8 cellular contexts compared by ENCODE assay signal in genomic region chr3:52123106-52123708, GRCh38. TPM values are rescaled to one million over a fixed set of nuclear protein-coding genes. Genes with fewer than 3 reads are reported as not detected.
DNase-seq lines count a peak whose midpoint lies in the region; ATAC-seq and TF ChIP-seq lines count a peak whose summit lies in the region.

No MANE protein-coding gene starts in this region.

- no peak overlapping the region for H3K4me2 ChIP-seq in SU-DHL-6 (ENCODE audit: low read depth, low read length, poor library complexity, severe bottlenecking)

- H3K27me3 ChIP-seq in SU-DHL-6 (ENCODE audit: low read length), result no peaks in the 10 kb centered on the region
- no peaks in the 10 kb centered on the region for H3K27me3 ChIP-seq in cardiac muscle cell
- no peaks in the 10 kb centered on the region for H3K27me3 ChIP-seq in upper lobe of right lung

- no peak overlapping the region for H2AFZ ChIP-seq in SU-DHL-6 (ENCODE audit: low read depth, low read length, severe bottlenecking)

- H3K4me3 ChIP-seq in SU-DHL-6 (ENCODE audit: insufficient read depth, low read length, poor library complexity, severe bottlenecking) (no peak overlapping the region), cardiac muscle cell (no peak overlapping the region), upper lobe of right lung (no peak overlapping the region)

- no peak overlapping the region for H3K27ac ChIP-seq in SU-DHL-6 (ENCODE audit: low read depth, low read length)
- no peak overlapping the region for H3K27ac ChIP-seq in cardiac muscle cell
- H3K27ac ChIP-seq in upper lobe of right lung, result no peak overlapping the region

- peak; percentile 77 for ATAC-seq in activated naive CD8-positive, alpha-beta T cell treated with anti-CD3 and anti-CD28 coated beads, Interleukin-2, amount 50 U/mL, for 24 hours
- ATAC-seq in upper lobe of right lung, result peak; percentile 94

- H3K9me3 ChIP-seq in SU-DHL-6 (ENCODE audit: insufficient read depth, low read length) (no peaks in the 10 kb centered on the region), cardiac muscle cell (ENCODE audit: low read depth) (no peaks in the 10 kb centered on the region), upper lobe of right lung (no peaks in the 10 kb centered on the region)

- H3K27ac Mint-ChIP-seq in activated naive CD8-positive, alpha-beta T cell treated with anti-CD3 and anti-CD28 coated beads, Interleukin-2, amount 50 U/mL, for 24 hours, result no peak overlapping the region

- H3K9ac ChIP-seq in SU-DHL-6 (ENCODE audit: low read length), result no peak overlapping the region

- peak; percentile 79 for DNase-seq in GM10266 (ENCODE audit: extremely low spot score)
- peak in 59 of 76 experiments; percentile 4 to 72 (median 41) for DNase-seq in HUDEP-2 (lab: John Stamatoyannopoulos, UW; ENCODE audit: unreplicated experiment in 76 of 76)
- DNase-seq in activated naive CD8-positive, alpha-beta T cell treated with anti-CD3 and anti-CD28 coated beads, Interleukin-2, amount 50 U/mL, for 24 hours, result peak; percentile 77
- DNase-seq in cardiac muscle cell (ENCODE audit: low read depth in 1 of 2, low spot score in 1 of 2), result peak; percentile 73 to 80
- peak; percentile 93 for DNase-seq in posterior vena cava (ENCODE audit: low spot score)
- peak; percentile 91 for DNase-seq in upper lobe of right lung
- DNase-seq in DMS79 treated with DMSO at 0.1 percent for 48 hours (lab: John Stamatoyannopoulos, UW), result no peak

- no peaks in the 10 kb centered on the region for H3F3A ChIP-seq in SU-DHL-6 (ENCODE audit: insufficient read depth)

- TF ChIP-seq CTCF in GM10266 (IDR thresholded peaks at IDR 0.05; ENCODE audit: control insufficient read depth, insufficient read depth, low read depth, missing control alignments) (peak; percentile 97), SU-DHL-6 (IDR thresholded peaks at IDR 0.05; ENCODE audit: insufficient read depth, low read length, poor library complexity, severe bottlenecking) (peak; percentile 85), cardiac muscle cell (IDR thresholded peaks at IDR 0.05; ENCODE audit: low read depth, low read length) (peak; percentile 99), upper lobe of right lung (IDR thresholded peaks at IDR 0.05) (peak; percentile 96)

- peaks cover 11% of the 10 kb centered on the region for H3K4me1 Mint-ChIP-seq in activated naive CD8-positive, alpha-beta T cell treated with anti-CD3 and anti-CD28 coated beads, Interleukin-2, amount 50 U/mL, for 24 hours

- no peaks in the 10 kb centered on the region for H3K27me3 Mint-ChIP-seq in activated naive CD8-positive, alpha-beta T cell treated with anti-CD3 and anti-CD28 coated beads, Interleukin-2, amount 50 U/mL, for 24 hours

- H3K9me3 Mint-ChIP-seq in activated naive CD8-positive, alpha-beta T cell treated with anti-CD3 and anti-CD28 coated beads, Interleukin-2, amount 50 U/mL, for 24 hours, result no peaks in the 10 kb centered on the region

- intact Hi-C loops in posterior vena cava (cut with DNase I), result loop anchor here (2.0 to 5.0 kb wide), 2 partner anchors 120 to 121 kb away; no protein-coding TSS in a partner anchor
- intact Hi-C loops in upper lobe of right lung (cut with DNase I), result loop anchor here (5.0 kb wide), 1 partner anchor 121 kb away; no protein-coding TSS in a partner anchor

- no peak overlapping the region for H3K4me3 Mint-ChIP-seq in activated naive CD8-positive, alpha-beta T cell treated with anti-CD3 and anti-CD28 coated beads, Interleukin-2, amount 50 U/mL, for 24 hours

- H3K36me3 ChIP-seq in SU-DHL-6 (ENCODE audit: low read length) (no peaks in the 10 kb centered on the region), cardiac muscle cell (no peaks in the 10 kb centered on the region), upper lobe of right lung (no peaks in the 10 kb centered on the region)

- no peaks in the 10 kb centered on the region for H4K20me1 ChIP-seq in SU-DHL-6 (ENCODE audit: low read depth, low read length)

- H3K4me1 ChIP-seq in cardiac muscle cell (ENCODE audit: low read depth), result peaks cover 17% of the 10 kb centered on the region
- peaks cover 34% of the 10 kb centered on the region for H3K4me1 ChIP-seq in upper lobe of right lung

- H3K79me2 ChIP-seq in SU-DHL-6 (ENCODE audit: insufficient read depth, low read length), result no peaks in the 10 kb centered on the region

- peaks cover 19% of the 10 kb centered on the region for H3K36me3 Mint-ChIP-seq in activated naive CD8-positive, alpha-beta T cell treated with anti-CD3 and anti-CD28 coated beads, Interleukin-2, amount 50 U/mL, for 24 hours (ENCODE audit: low read depth)

- H3K9me2 ChIP-seq in SU-DHL-6 (replicated peaks; ENCODE audit: insufficient read depth, low read length), result no peaks in the 10 kb centered on the region

RNA-seq across cellular contexts. Expression of gene POC1A, which starts 31.0 kb away (rescaled TPM):
- 6.0 and 12.4 TPM in 2 replicates for total RNA-seq in cardiac muscle cell
- 10.6 and 24.0 TPM in 2 replicates for polyA plus RNA-seq in cardiac muscle cell
- total RNA-seq in posterior vena cava, result 1 to 10 TPM; 1.7 to 1.9 TPM
- total RNA-seq in upper lobe of right lung, result 2.5 TPM
